Comparison of ENCODE assay signal across 1 cellular context in genomic region chr12:108547633-108548172, GRCh38.
TF ChIP-seq lines count a peak whose summit lies in the region.

No MANE protein-coding gene starts in this region.

TF ChIP-seq in GM12878, 131 proteins besides CTCF, POLR2A, EP300 and RAD21:
- TF ChIP-seq JUNB (IDR thresholded peaks at IDR 0.05) (no peak), POU2F2 (IDR thresholded peaks at IDR 0.05; ENCODE audit: borderline replicate concordance, low read depth, low read length) (no peak), IRF5 (IDR thresholded peaks at IDR 0.05; ENCODE audit: borderline replicate concordance) (no peak), STAT1 (conservative IDR thresholded peaks at IDR 0.05) (no peak), EED (IDR thresholded peaks at IDR 0.05; ENCODE audit: low read depth) (no peak)
